ENCODE assay signal across 29 cellular contexts in the genomic region with DNA sequence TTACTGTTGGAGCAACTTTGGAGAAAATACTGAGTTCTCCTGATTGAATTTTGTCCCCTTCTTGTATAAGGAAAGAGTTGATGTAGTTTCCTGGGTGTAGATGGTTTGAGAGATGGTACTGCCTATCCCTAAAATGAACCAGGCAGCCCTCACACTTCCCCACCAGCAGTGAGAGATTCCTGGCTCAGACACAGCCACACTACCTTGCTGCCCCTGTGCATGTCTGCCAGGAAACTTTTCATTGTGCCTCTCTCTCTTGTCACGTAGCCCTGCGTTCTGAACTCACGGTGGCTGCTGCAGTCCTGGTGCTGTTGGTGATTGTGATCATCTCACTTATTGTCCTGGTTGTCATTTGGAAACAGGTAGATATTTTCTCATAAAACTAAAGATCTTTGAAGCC. TPM values are rescaled to one million over a fixed set of nuclear protein-coding genes. Genes with fewer than 3 reads are reported as not detected.
"Had no signal": no experiment of that assay in that cellular context is flagged by ENCODE, and none has a peak within 500 bp of the region (broad histone marks: within the 10 kb centered on the region; RNA-seq: fewer than 3 reads in every experiment).

No MANE protein-coding gene starts in this region.

- H3K27ac ChIP-seq: esophagus muscularis mucosa, foreskin keratinocyte, neural progenitor cell, ovary, psoas muscle, right lobe of liver, suprapubic skin, transverse colon, upper lobe of right lung, uterus had no signal

- H3K4me3 ChIP-seq: esophagus muscularis mucosa, neural progenitor cell, ovary, psoas muscle, right lobe of liver, suprapubic skin, transverse colon, upper lobe of right lung, uterus had no signal

- H3K36me3 ChIP-seq: neural progenitor cell, right lobe of liver, transverse colon, uterus had no signal

- H3K4me2 ChIP-seq: neural progenitor cell had no signal

- H3K9me3 ChIP-seq: esophagus muscularis mucosa, ovary, psoas muscle, right lobe of liver, suprapubic skin, transverse colon, upper lobe of right lung, uterus had no signal

- H3K4me1 Mint-ChIP-seq: immature natural killer cell, nephron had no signal

- H3K27ac Mint-ChIP-seq: dendritic cell treated with granulocyte-macrophage colony-stimulating factor and Interleukin-4, amounts not matched to agents 40 ng/mL and 50 ng/mL, for 4 days; immature natural killer cell; naive thymus-derived CD4-positive, alpha-beta T cell; nephron; neural progenitor cell had no signal

- H3K4me1 ChIP-seq: neural progenitor cell, right lobe of liver, transverse colon had no signal

- H3K4me3 Mint-ChIP-seq: dendritic cell treated with granulocyte-macrophage colony-stimulating factor and Interleukin-4, amounts not matched to agents 40 ng/mL and 50 ng/mL, for 4 days; immature natural killer cell; naive thymus-derived CD4-positive, alpha-beta T cell; nephron; neural progenitor cell; stimulated activated naive CD8-positive, alpha-beta T cell treated with anti-CD3 and anti-CD28 coated beads, Interleukin-15, amount 100 ng/mL, for 72 hours had no signal

- H3K9me3 Mint-ChIP-seq: dendritic cell treated with granulocyte-macrophage colony-stimulating factor and Interleukin-4, amounts not matched to agents 40 ng/mL and 50 ng/mL, for 4 days; nephron; neural progenitor cell; stimulated activated naive CD8-positive, alpha-beta T cell treated with anti-CD3 and anti-CD28 coated beads, Interleukin-15, amount 100 ng/mL, for 72 hours had no signal

- FAIRE-seq: colon, endothelial cell of umbilical vein, small intestine had no signal

- H3K9ac ChIP-seq: neural progenitor cell had no signal

- H3K27me3 ChIP-seq: esophagus muscularis mucosa, foreskin keratinocyte, ovary, right lobe of liver, suprapubic skin, upper lobe of right lung, uterus had no signal

- ATAC-seq: foreskin keratinocyte; naive thymus-derived CD4-positive, alpha-beta T cell; right lobe of liver; stimulated activated naive CD8-positive, alpha-beta T cell treated with anti-CD3 and anti-CD28 coated beads, Interleukin-15, amount 100 ng/mL, for 72 hours; upper lobe of right lung had no signal

- DNase-seq: effector memory CD4-positive, alpha-beta T cell; foreskin keratinocyte; glutamatergic neuron; hypothalamus; immature natural killer cell; islet precursor cell; kidney glomerular epithelial cell; mesendoderm; midbrain; naive thymus-derived CD4-positive, alpha-beta T cell; ovary; posterior cingulate gyrus; psoas muscle; right lobe of liver; small intestine; stimulated activated CD4-positive, alpha-beta T cell treated with anti-CD3 and anti-CD28 coated beads, Interleukin-15, amount 100 ng/mL, for 24 hours; stimulated activated CD4-positive, alpha-beta T cell treated with anti-CD3 and anti-CD28 coated beads, Interleukin-2, amount 100 ng/mL, for 48 hours; stimulated activated naive CD4-positive, alpha-beta T cell; stimulated activated naive CD8-positive, alpha-beta T cell treated with anti-CD3 and anti-CD28 coated beads, Interleukin-15, amount 100 ng/mL, for 72 hours; transverse colon; upper lobe of right lung; uterus had no signal

- H2AFZ ChIP-seq: neural progenitor cell had no signal

- H3K36me3 Mint-ChIP-seq: immature natural killer cell had no signal

RNA-seq across cellular contexts. Expression of a gene that starts 45.2 kb away (rescaled TPM):
- polyA plus RNA-seq: foreskin keratinocyte; immature natural killer cell; naive thymus-derived CD4-positive, alpha-beta T cell had no signal
